8 cellular contexts compared by ENCODE assay signal in genomic region chr7:8176370-8177081, GRCh38.
DNase-seq lines count a peak whose midpoint lies in the region; ATAC-seq and TF ChIP-seq lines count a peak whose summit lies in the region.

No MANE protein-coding gene starts in this region.

- peak overlapping the region; percentile 88 for H3K27ac ChIP-seq in CD4-positive, alpha-beta T cell (ENCODE audit: low read depth, low read length)
- H3K27ac ChIP-seq in colonic mucosa: peak overlapping the region; percentile 49

- H3K4me3 ChIP-seq in colonic mucosa: no peak overlapping the region

- H3K27me3 Mint-ChIP-seq in CD4-positive, alpha-beta T cell: no peaks in the 10 kb centered on the region

- peak overlapping the region; percentile 96 for H3K27ac Mint-ChIP-seq in CD4-positive, alpha-beta T cell

- no peaks in the 10 kb centered on the region for H3K9me3 Mint-ChIP-seq in CD4-positive, alpha-beta T cell

- H3K4me1 ChIP-seq in colonic mucosa: no peaks in the 10 kb centered on the region

- H3K9me3 ChIP-seq in CD4-positive, alpha-beta T cell (ENCODE audit: control insufficient read depth, low read length): no peaks in the 10 kb centered on the region
- H3K9me3 ChIP-seq in colonic mucosa: no peaks in the 10 kb centered on the region

- peak overlapping the region; percentile 16 to 45 for H3K9ac ChIP-seq in colonic mucosa (ENCODE audit: low read depth in 2 of 2, low read length in 2 of 2)

- peak overlapping the region; percentile 72 for H3K4me3 Mint-ChIP-seq in CD4-positive, alpha-beta T cell

- H3K4me1 Mint-ChIP-seq in CD4-positive, alpha-beta T cell (ENCODE audit: low read depth): peaks cover 60% of the 10 kb centered on the region

- POLR2A ChIA-PET in CD4-positive, alpha-beta T cell (lab: Charles Lee): interaction anchor here (0.7 to 1.9 kb wide), 23 partner anchors 8 to 505 kb away, joined by 3 to 11 read pairs (median 4); no protein-coding TSS in a partner anchor

- TF ChIP-seq CTCF in CD4-positive, alpha-beta T cell (IDR thresholded peaks at IDR 0.05): no peak
- no peak for TF ChIP-seq CTCF in colonic mucosa (IDR thresholded peaks at IDR 0.05)

- CTCF ChIA-PET in CD4-positive, alpha-beta T cell (lab: Charles Lee): no interaction called here

- DNase-seq in CD4-positive, alpha-beta T cell: peak; percentile 47 to 70 (median 60)
- DNase-seq in T-helper 2 cell (peak in 4 of 5 experiments; percentile 19 to 98 (median 46)), colonic mucosa (no peak), mucosa of gallbladder (ENCODE audit: low spot score) (no peak), T1000 (lab: John Stamatoyannopoulos, UW) (no peak)
- DNase-seq in stimulated activated CD4-positive, alpha-beta T cell treated with anti-CD3 and anti-CD28 coated beads, Interleukin-4, amount 100 ng/mL, for 4 hours: peak; percentile 17 to 51

- no peaks in the 10 kb centered on the region for H3K36me3 ChIP-seq in colonic mucosa

- no peaks in the 10 kb centered on the region for H3K27me3 ChIP-seq in CD4-positive, alpha-beta T cell (ENCODE audit: control insufficient read depth, insufficient read depth, low read length)
- no peaks in the 10 kb centered on the region for H3K27me3 ChIP-seq in colonic mucosa

- no peaks in the 10 kb centered on the region for H3K36me3 Mint-ChIP-seq in CD4-positive, alpha-beta T cell (ENCODE audit: low read depth)

- intact Hi-C loops in CD4-positive, alpha-beta T cell (cut with DNase I, micrococcal nuclease): loop anchor here in 1 of 2 experiments (1.0 kb wide), 3 partner anchors 44 to 208 kb away; partner anchors contain the start of gene GLCCI1
- intact Hi-C loops in colonic mucosa (cut with DNase I): no loop called here

- ATAC-seq in CD4-positive, alpha-beta T cell (ENCODE audit: poor library complexity): peak; percentile 93
- ATAC-seq in GM19324 (IDR thresholded peaks at IDR 0.05; ENCODE audit: low FRiP score, unreplicated experiment) (peak; percentile 78), HG03354 (IDR thresholded peaks at IDR 0.05; ENCODE audit: poor library complexity, severe bottlenecking, unreplicated experiment) (peak; percentile 84)

Comparison
In these comparisons a context has a peak if more than half of its experiments do, and no peak if none do; other contexts are left out.
1. DNase-seq: peak in CD4-positive, alpha-beta T cell (10 of 10), T-helper 2 cell (4 of 5) and stimulated activated CD4-positive, alpha-beta T cell treated with anti-CD3 and anti-CD28 coated beads, Interleukin-4, amount 100 ng/mL, for 4 hours (2 of 2); none in colonic mucosa (single experiment), mucosa of gallbladder (single experiment) and T1000 (single experiment).
2. Peak in every context shown above with its lines, with median percentiles within 50 percentile points of each other: ATAC-seq.